Comparison of ENCODE assay signal across 21 cellular contexts in the genomic region with DNA sequence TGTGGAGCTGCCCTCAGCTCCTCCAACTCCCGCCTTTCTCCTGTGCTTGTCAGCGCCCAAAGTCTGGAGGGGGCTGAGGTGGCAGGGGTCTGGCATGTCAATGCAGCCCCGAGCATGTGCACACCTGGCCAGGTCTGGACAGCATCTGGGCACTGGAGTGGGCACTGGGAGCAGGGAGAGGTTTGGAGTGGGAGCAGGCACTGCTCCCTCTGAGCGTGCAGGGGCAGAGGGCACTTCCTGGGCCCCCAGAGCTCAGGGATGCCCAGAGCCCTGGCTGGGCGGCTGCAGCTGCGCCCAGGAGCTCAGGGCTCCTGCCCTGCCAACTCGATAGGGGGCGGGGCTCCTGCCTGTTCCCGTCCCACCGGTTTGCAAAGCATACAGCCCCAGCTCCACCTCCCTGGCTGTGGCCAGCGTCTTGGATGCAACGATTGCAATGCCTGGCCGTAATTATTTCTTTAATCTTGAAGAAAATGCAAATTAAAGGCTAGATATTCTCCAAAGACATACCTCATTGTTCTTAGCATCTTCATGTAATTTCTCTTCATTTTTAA.
"Had no signal": no experiment of that assay in that cellular context is flagged by ENCODE, and none has a peak within 500 bp of the region (broad histone marks: within the 10 kb centered on the region; RNA-seq: fewer than 3 reads in every experiment).

No MANE protein-coding gene starts in this region.

- H3K36me3 Mint-ChIP-seq: naive thymus-derived CD4-positive, alpha-beta T cell; type B pancreatic cell had no signal

- H3K9me3 Mint-ChIP-seq: type B pancreatic cell had no signal

- H3K27ac Mint-ChIP-seq: naive thymus-derived CD4-positive, alpha-beta T cell; nephron progenitor cell; type B pancreatic cell had no signal

- H3K36me3 ChIP-seq: colonic mucosa, left ventricle myocardium inferior, lower lobe of right lung, neutrophil, ovary, suprapubic skin, thyroid gland had no signal

- H2AFZ ChIP-seq: hepatocyte had no signal

- H3K79me2 ChIP-seq: hepatocyte had no signal

- H3K27me3 ChIP-seq: colonic mucosa, hepatocyte, neutrophil, ovary, suprapubic skin, thyroid gland had no signal

- H3K4me1 ChIP-seq: colonic mucosa, left ventricle myocardium inferior, lower lobe of right lung, thyroid gland had no signal

- ATAC-seq: left cardiac atrium; naive thymus-derived CD4-positive, alpha-beta T cell; right cardiac atrium had no signal

- H3K9me3 ChIP-seq: colonic mucosa, lower lobe of right lung, neutrophil, ovary, suprapubic skin, thyroid gland had no signal

- H3K27ac ChIP-seq: colonic mucosa, hepatocyte, left ventricle myocardium inferior, lower lobe of right lung, neutrophil, ovary, suprapubic skin, thyroid gland had no signal

- H3K4me3 ChIP-seq: colonic mucosa, hepatocyte, left ventricle myocardium inferior, lower lobe of right lung, ovary, smooth muscle cell, suprapubic skin, thyroid gland had no signal

- H3K4me1 Mint-ChIP-seq: naive thymus-derived CD4-positive, alpha-beta T cell; nephron progenitor cell had no signal

- H3K4me2 ChIP-seq: hepatocyte, smooth muscle cell had no signal

- H3K4me3 Mint-ChIP-seq: naive thymus-derived CD4-positive, alpha-beta T cell; nephron progenitor cell; type B pancreatic cell had no signal

- DNase-seq: colonic mucosa; dermis blood vessel endothelial cell; foreskin melanocyte; head of caudate nucleus; kidney; left cardiac atrium; left ventricle myocardium inferior; lower lobe of right lung; mesendoderm; naive thymus-derived CD4-positive, alpha-beta T cell; nephron progenitor cell; ovary; right cardiac atrium; stimulated activated CD4-positive, alpha-beta T cell treated with anti-CD3 and anti-CD28 coated beads, Interleukin-2, amount 100 ng/mL, for 48 hours; stimulated activated naive CD4-positive, alpha-beta T cell treated with Interleukin-2 at 50 U/mL for 16 hours; thyroid gland had no signal
